1 cellular context compared by ENCODE assay signal in the genomic region with DNA sequence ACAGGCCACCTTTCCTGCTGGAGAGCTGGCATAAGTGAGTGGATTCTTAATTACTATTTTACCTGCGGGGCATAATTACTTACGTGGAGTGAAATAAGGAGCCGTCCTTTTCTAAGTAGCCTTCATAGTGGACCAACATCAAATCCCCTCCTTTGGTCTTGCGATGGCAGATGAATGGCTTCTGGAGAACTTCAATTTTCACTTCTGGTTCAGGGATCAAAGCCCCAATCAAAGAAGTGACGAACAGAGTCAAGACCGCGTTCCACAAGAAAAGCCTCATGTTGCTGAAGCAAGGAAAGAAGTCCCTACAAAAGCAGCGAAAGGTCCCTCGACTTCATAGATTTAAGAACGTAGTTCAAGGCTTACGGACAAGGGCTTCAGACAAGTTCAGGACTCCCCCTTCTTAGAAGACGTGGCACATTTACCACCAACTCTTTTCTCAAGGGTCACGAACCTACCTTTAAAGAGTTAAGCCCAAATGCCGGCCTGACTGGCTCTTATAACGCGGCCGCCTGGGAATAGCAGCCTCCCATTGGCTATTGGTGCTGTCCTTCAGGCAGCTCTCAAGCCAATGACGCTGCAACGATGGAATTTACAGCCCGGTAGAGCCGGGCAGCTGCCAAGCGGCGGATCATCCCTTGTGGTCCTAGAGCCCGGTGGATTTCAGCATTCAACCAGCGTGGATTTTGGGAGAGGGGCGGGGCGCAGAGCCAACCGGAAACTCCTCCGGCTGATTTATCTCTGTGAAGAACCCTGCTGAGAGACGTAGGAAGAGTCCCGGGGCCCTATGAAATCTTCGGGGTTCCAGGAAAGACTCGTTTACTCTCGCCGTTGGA.
TF ChIP-seq lines count a peak whose summit lies in the region.

A gene with protein sequence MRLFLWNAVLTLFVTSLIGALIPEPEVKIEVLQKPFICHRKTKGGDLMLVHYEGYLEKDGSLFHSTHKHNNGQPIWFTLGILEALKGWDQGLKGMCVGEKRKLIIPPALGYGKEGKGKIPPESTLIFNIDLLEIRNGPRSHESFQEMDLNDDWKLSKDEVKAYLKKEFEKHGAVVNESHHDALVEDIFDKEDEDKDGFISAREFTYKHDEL (minus strand): TSS at position 474 of the 836 bp plus-strand sequence. CDS start 194 bp downstream, at position 280.

TF ChIP-seq in HepG2, 621 proteins besides CTCF, POLR2A, EP300 and RAD21 (continued from another document and continues in another):
- TF ChIP-seq NR2F2 (IDR thresholded peaks at IDR 0.05; ENCODE audit: borderline replicate concordance, low read depth) (0 out of 2 replicates have a peak, but pooled peaks have one; percentile 11), TAF1 (CRISPR knock-in tag; IDR thresholded peaks at IDR 0.05) (peak; percentile 52; the same call in 1 of the 2 replicates), FOXP4 (CRISPR knock-in tag; IDR thresholded peaks at IDR 0.05) (peak; percentile 57), ZNF329 (CRISPR knock-in tag; IDR thresholded peaks at IDR 0.05; ENCODE audit: low read depth) (no peak), CEBPG (CRISPR knock-in tag; IDR thresholded peaks at IDR 0.05) (peak; percentile 57), ZNF224 (CRISPR knock-in tag; IDR thresholded peaks at IDR 0.05) (no peak), HMG20A (CRISPR knock-in tag; IDR thresholded peaks at IDR 0.05; ENCODE audit: borderline replicate concordance) (no peak), CCAR2 (optimal IDR thresholded peaks at IDR 0.05; ENCODE audit: low read depth, low read length) (no peak), THAP8 (CRISPR knock-in tag; IDR thresholded peaks at IDR 0.05; ENCODE audit: borderline replicate concordance) (no peak), ZNF20 (CRISPR knock-in tag; IDR thresholded peaks at IDR 0.05) (no peak), ZFP41 (CRISPR knock-in tag; IDR thresholded peaks at IDR 0.05; ENCODE audit: borderline replicate concordance) (no peak), ZNF598 (CRISPR knock-in tag; IDR thresholded peaks at IDR 0.05; ENCODE audit: borderline replicate concordance) (no peak), TCF7L2 (IDR thresholded peaks at IDR 0.05; ENCODE audit: low read depth, low read length) (no peak), ZNF296 (CRISPR knock-in tag; conservative IDR thresholded peaks at IDR 0.05) (no peak), HNRNPUL1 (IDR thresholded peaks at IDR 0.05; ENCODE audit: low read depth, low read length) (no peak), ZFY (CRISPR knock-in tag; IDR thresholded peaks at IDR 0.05) (peak; percentile 50; the same call in 1 of the 2 replicates), SAFB2 (CRISPR knock-in tag; IDR thresholded peaks at IDR 0.05; ENCODE audit: borderline replicate concordance, low read depth) (no peak), BCL6 (CRISPR knock-in tag; IDR thresholded peaks at IDR 0.05) (no peak), ZNF780A (CRISPR knock-in tag; IDR thresholded peaks at IDR 0.05) (no peak), TBL1XR1 (IDR thresholded peaks at IDR 0.05; ENCODE audit: borderline replicate concordance, low read length, partially characterized antibody) (no peak), TAF15 (IDR thresholded peaks at IDR 0.05; ENCODE audit: low read depth, low read length, poor library complexity, severe bottlenecking) (no peak), AKAP8 (CRISPR knock-in tag; IDR thresholded peaks at IDR 0.05) (no peak), ZNF331 (CRISPR knock-in tag; IDR thresholded peaks at IDR 0.05) (peak; percentile 35; the same call in 1 of the 2 replicates), ZFP36 (IDR thresholded peaks at IDR 0.05; ENCODE audit: borderline replicate concordance, low read depth, low read length, partially characterized antibody) (no peak), HNRNPK (IDR thresholded peaks at IDR 0.05; ENCODE audit: low read depth, low read length, poor library complexity, severe bottlenecking) (no peak), TOPORS (CRISPR knock-in tag; IDR thresholded peaks at IDR 0.05) (0 out of 2 replicates have a peak, but pooled peaks have one; percentile 37), JUNB (CRISPR knock-in tag; IDR thresholded peaks at IDR 0.05; ENCODE audit: borderline replicate concordance) (no peak), HMGA1 (CRISPR knock-in tag; conservative IDR thresholded peaks at IDR 0.05) (no peak), ARNT2 (CRISPR knock-in tag; IDR thresholded peaks at IDR 0.05; ENCODE audit: low read depth) (no peak), PRMT3 (CRISPR knock-in tag; IDR thresholded peaks at IDR 0.05; ENCODE audit: borderline replicate concordance, low read depth) (no peak), MTF1 (CRISPR knock-in tag; IDR thresholded peaks at IDR 0.05) (no peak), ZNF609 (CRISPR knock-in tag; IDR thresholded peaks at IDR 0.05; ENCODE audit: borderline replicate concordance) (no peak)
- TF ChIP-seq, protein P1, sequence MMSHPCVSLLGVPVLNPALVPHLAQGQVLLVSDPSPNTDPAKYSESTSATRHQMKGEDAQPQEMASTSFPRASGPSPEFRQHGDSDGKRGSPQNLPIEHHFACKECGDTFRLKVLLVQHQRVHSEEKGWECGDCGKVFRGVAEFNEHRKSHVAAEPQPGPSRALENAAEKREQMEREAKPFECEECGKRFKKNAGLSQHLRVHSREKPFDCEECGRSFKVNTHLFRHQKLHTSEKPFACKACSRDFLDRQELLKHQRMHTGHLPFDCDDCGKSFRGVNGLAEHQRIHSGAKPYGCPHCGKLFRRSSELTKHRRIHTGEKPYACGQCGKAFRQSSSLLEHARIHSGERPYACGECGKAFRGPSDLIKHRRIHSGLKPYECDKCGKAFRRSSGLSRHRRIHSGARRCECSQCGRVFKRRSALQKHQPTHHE (CRISPR knock-in tag; IDR thresholded peaks at IDR 0.05; ENCODE audit: borderline replicate concordance) = 0 out of 2 replicates have a peak, but pooled peaks have one; percentile 36
- TF ChIP-seq, protein P2, sequence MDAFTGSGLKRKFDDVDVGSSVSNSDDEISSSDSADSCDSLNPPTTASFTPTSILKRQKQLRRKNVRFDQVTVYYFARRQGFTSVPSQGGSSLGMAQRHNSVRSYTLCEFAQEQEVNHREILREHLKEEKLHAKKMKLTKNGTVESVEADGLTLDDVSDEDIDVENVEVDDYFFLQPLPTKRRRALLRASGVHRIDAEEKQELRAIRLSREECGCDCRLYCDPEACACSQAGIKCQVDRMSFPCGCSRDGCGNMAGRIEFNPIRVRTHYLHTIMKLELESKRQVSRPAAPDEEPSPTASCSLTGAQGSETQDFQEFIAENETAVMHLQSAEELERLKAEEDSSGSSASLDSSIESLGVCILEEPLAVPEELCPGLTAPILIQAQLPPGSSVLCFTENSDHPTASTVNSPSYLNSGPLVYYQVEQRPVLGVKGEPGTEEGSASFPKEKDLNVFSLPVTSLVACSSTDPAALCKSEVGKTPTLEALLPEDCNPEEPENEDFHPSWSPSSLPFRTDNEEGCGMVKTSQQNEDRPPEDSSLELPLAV (CRISPR knock-in tag; conservative IDR thresholded peaks at IDR 0.05; ENCODE audit: low read depth) = no peak
- TF ChIP-seq, protein P3, sequence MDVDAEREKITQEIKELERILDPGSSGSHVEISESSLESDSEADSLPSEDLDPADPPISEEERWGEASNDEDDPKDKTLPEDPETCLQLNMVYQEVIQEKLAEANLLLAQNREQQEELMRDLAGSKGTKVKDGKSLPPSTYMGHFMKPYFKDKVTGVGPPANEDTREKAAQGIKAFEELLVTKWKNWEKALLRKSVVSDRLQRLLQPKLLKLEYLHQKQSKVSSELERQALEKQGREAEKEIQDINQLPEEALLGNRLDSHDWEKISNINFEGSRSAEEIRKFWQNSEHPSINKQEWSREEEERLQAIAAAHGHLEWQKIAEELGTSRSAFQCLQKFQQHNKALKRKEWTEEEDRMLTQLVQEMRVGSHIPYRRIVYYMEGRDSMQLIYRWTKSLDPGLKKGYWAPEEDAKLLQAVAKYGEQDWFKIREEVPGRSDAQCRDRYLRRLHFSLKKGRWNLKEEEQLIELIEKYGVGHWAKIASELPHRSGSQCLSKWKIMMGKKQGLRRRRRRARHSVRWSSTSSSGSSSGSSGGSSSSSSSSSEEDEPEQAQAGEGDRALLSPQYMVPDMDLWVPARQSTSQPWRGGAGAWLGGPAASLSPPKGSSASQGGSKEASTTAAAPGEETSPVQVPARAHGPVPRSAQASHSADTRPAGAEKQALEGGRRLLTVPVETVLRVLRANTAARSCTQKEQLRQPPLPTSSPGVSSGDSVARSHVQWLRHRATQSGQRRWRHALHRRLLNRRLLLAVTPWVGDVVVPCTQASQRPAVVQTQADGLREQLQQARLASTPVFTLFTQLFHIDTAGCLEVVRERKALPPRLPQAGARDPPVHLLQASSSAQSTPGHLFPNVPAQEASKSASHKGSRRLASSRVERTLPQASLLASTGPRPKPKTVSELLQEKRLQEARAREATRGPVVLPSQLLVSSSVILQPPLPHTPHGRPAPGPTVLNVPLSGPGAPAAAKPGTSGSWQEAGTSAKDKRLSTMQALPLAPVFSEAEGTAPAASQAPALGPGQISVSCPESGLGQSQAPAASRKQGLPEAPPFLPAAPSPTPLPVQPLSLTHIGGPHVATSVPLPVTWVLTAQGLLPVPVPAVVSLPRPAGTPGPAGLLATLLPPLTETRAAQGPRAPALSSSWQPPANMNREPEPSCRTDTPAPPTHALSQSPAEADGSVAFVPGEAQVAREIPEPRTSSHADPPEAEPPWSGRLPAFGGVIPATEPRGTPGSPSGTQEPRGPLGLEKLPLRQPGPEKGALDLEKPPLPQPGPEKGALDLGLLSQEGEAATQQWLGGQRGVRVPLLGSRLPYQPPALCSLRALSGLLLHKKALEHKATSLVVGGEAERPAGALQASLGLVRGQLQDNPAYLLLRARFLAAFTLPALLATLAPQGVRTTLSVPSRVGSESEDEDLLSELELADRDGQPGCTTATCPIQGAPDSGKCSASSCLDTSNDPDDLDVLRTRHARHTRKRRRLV (CRISPR knock-in tag; IDR thresholded peaks at IDR 0.05) = no peak
- TF ChIP-seq, protein P4, sequence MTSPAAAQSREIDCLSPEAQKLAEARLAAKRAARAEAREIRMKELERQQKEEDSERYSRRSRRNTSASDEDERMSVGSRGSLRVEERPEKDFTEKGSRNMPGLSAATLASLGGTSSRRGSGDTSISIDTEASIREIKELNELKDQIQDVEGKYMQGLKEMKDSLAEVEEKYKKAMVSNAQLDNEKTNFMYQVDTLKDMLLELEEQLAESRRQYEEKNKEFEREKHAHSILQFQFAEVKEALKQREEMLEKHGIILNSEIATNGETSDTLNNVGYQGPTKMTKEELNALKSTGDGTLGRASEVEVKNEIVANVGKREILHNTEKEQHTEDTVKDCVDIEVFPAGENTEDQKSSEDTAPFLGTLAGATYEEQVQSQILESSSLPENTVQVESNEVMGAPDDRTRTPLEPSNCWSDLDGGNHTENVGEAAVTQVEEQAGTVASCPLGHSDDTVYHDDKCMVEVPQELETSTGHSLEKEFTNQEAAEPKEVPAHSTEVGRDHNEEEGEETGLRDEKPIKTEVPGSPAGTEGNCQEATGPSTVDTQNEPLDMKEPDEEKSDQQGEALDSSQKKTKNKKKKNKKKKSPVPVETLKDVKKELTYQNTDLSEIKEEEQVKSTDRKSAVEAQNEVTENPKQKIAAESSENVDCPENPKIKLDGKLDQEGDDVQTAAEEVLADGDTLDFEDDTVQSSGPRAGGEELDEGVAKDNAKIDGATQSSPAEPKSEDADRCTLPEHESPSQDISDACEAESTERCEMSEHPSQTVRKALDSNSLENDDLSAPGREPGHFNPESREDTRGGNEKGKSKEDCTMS (CRISPR knock-in tag; conservative IDR thresholded peaks at IDR 0.05) = no peak
